ENCODE assay signal across 26 cellular contexts in the genomic region with DNA sequence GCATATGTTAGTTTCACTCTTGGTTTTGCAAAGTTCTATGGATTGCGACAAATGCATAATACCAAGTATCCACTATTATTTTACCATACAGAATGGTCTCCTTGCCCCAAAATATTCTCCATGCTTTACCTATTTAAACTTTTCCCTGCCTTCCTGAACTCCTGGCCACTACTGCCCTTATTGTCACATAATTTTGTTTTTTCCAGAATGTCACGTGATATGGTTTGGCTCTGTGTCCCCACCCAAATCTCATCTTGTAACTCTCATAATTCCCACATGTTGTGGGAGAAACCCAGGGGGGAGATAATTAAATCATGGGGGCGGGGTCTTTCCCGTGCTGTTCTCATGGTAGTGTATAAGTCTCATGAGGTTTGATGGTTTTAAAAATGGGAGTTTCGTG.
DNase-seq lines count a peak whose midpoint lies in the region; ATAC-seq, FAIRE-seq and TF ChIP-seq lines count a peak whose summit lies in the region.
"Had no signal": no experiment of that assay in that cellular context is flagged by ENCODE, and none has a peak within 500 bp of the region (broad histone marks: within the 10 kb centered on the region; RNA-seq: fewer than 3 reads in every experiment).

No MANE protein-coding gene starts in this region.

- H3K27ac ChIP-seq in PC-9 (no peak overlapping the region), GM12878 (ENCODE audit: control insufficient read depth, insufficient read depth) (no peak overlapping the region), gastroesophageal sphincter (no peak overlapping the region)
- H3K27ac ChIP-seq: BLaER1 had no signal

- in situ Hi-C loops in GM12878 (cut with MboI) = no loop called here

- ATAC-seq in GM12878 (no peak), HG03159 (IDR thresholded peaks at IDR 0.05; ENCODE audit: unreplicated experiment) (no peak), gastroesophageal sphincter (no peak)

- CTCF ChIA-PET in PC-9 (lab: Charles Lee) = no interaction called here
- CTCF ChIA-PET in GM12878 (lab: Yijun Ruan, JAX) = no interaction called here

- H3K9ac ChIP-seq in GM12878 (ENCODE audit: control insufficient read depth, insufficient read depth, low read length) = no peak overlapping the region
- H3K9ac ChIP-seq: BLaER1 had no signal

- H3K9me2 ChIP-seq in PC-9 (ENCODE audit: insufficient read depth) = no peaks in the 10 kb centered on the region; the same call in 1 of the 2 replicates

- H3K27me3 ChIP-seq in PC-9 (ENCODE audit: insufficient read depth, low read depth) (no peaks in the 10 kb centered on the region), GM12878 (replicated peaks in 1 of 2; ENCODE audit: control insufficient read depth in 2 of 2, insufficient read depth in 2 of 2, low read length in 1 of 2) (no peaks in the 10 kb centered on the region), gastroesophageal sphincter (no peaks in the 10 kb centered on the region)
- H3K27me3 ChIP-seq: BE2C, BLaER1 had no signal

- H4K20me1 ChIP-seq in PC-9 (ENCODE audit: insufficient read depth) (no peaks in the 10 kb centered on the region), GM12878 (ENCODE audit: control insufficient read depth, insufficient read depth) (no peaks in the 10 kb centered on the region)
- H4K20me1 ChIP-seq: BLaER1 had no signal

- TF ChIP-seq RAD21 in GM12878 (IDR thresholded peaks at IDR 0.05; ENCODE audit: insufficient read depth, low read depth, low read length) = no peak

- H3K4me3 ChIP-seq in PC-9 (no peak overlapping the region), GM12878 (no peak overlapping the region), gastroesophageal sphincter (no peak overlapping the region)
- H3K4me3 ChIP-seq: BLaER1 had no signal

- TF ChIP-seq CTCF in PC-9 (conservative IDR thresholded peaks at IDR 0.05) (no peak), GM12878 (IDR thresholded peaks at IDR 0.05 in 2 of 3, conservative IDR thresholded peaks at IDR 0.05 in 1 of 3; ENCODE audit: control insufficient read depth in 2 of 3, extremely low read depth in 1 of 3, insufficient read depth in 1 of 3, low read depth in 3 of 3, low read length in 3 of 3) (no peak), nephron progenitor cell (IDR thresholded peaks at IDR 0.05) (no peak), gastroesophageal sphincter (IDR thresholded peaks at IDR 0.05) (no peak)

- DNase-seq in PC-9 (no peak), GM12878 (ENCODE audit: low read depth, low spot score) (no peak), nephron progenitor cell (no peak), NCI-H146 treated with DMSO at 0.1 percent for 48 hours (lab: John Stamatoyannopoulos, UW; ENCODE audit: unreplicated experiment) (no peak)
- DNase-seq: 8988T; ACHN; BE2C; C1 segment of cervical spinal cord; CD4-positive, alpha-beta memory T cell; CD4-positive, CD25-positive, alpha-beta regulatory T cell; CD8-positive, alpha-beta memory T cell; COR-L47; DMS 273 treated with DMSO at 0.1 percent for 48 hours; DMS153; DMS53; DMS79; DND-41; EL; GDM1 had no signal

- TF ChIP-seq POLR2A in GM12878 (IDR thresholded peaks at IDR 0.05; ENCODE audit: low read depth, low read length) (no peak), gastroesophageal sphincter (IDR thresholded peaks at IDR 0.05) (no peak)

- H3K4me2 ChIP-seq in PC-9 (no peak overlapping the region), GM12878 (ENCODE audit: control insufficient read depth, insufficient read depth) (no peak overlapping the region)
- H3K4me2 ChIP-seq: BLaER1 had no signal

- H3K4me1 Mint-ChIP-seq in nephron progenitor cell = no peaks in the 10 kb centered on the region
- H3K4me1 Mint-ChIP-seq: CD14-positive monocyte; CD4-positive, alpha-beta memory T cell; CD4-positive, CD25-positive, alpha-beta regulatory T cell; CD8-positive, alpha-beta memory T cell had no signal

- H3K4me1 ChIP-seq in PC-9 (replicated peaks; ENCODE audit: insufficient read depth) (no peaks in the 10 kb centered on the region), GM12878 (ENCODE audit: control insufficient read depth, insufficient read depth, low read length) (no peaks in the 10 kb centered on the region), gastroesophageal sphincter (no peaks in the 10 kb centered on the region)
- H3K4me1 ChIP-seq: BE2C, BLaER1 had no signal

- H3K36me3 ChIP-seq in PC-9 (ENCODE audit: low read depth) (no peaks in the 10 kb centered on the region), GM12878 (ENCODE audit: control insufficient read depth in 2 of 2, insufficient read depth in 2 of 2, low read length in 1 of 2) (no peaks in the 10 kb centered on the region), gastroesophageal sphincter (no peaks in the 10 kb centered on the region)
- H3K36me3 ChIP-seq: BE2C, BLaER1 had no signal

- SMC1A ChIA-PET in GM12878 (lab: Charles Lee; ENCODE audit: uncharacterized antibody, unreplicated experiment) = no interaction called here

- no peak overlapping the region for H3K4me3 Mint-ChIP-seq in nephron progenitor cell
- H3K4me3 Mint-ChIP-seq: CD14-positive monocyte; CD4-positive, alpha-beta memory T cell; CD4-positive, CD25-positive, alpha-beta regulatory T cell; CD8-positive, alpha-beta memory T cell had no signal

- WGBS in GM12878 (ENCODE audit: insufficient coverage, insufficient replicate concordance, low lambda C conversion rate, missing lambda C conversion rate) = 11% methylated on average over 5 of the region's 5 CpGs
- 77 to 80% methylated on average over 5 of the region's 5 CpGs for WGBS in gastroesophageal sphincter (ENCODE audit: low coverage in 1 of 2), 2 donors

- H3K9me3 ChIP-seq in PC-9 (ENCODE audit: insufficient read depth, low read depth) (no peaks in the 10 kb centered on the region), GM12878 (replicated peaks; ENCODE audit: control insufficient read depth, insufficient read depth, low read length) (no peaks in the 10 kb centered on the region), gastroesophageal sphincter (peaks cover 0 to 4% (median 0%) of the 10 kb centered on the region in 3 donors)
- H3K9me3 ChIP-seq: BE2C had no signal

- FAIRE-seq in GM12878 (lab: Jason Lieb, UNC) = no peak
- FAIRE-seq: A204.1, GM12891, GM19239 had no signal

- POLR2A ChIA-PET in PC-9 (lab: Charles Lee; ENCODE audit: unreplicated experiment) = no interaction called here
- POLR2A ChIA-PET in GM12878 (lab: Charles Lee) = no interaction called here

- peak overlapping the region; percentile 58 for H3K27ac Mint-ChIP-seq in nephron progenitor cell
- H3K27ac Mint-ChIP-seq: CD14-positive monocyte; CD4-positive, alpha-beta memory T cell; CD4-positive, CD25-positive, alpha-beta regulatory T cell; CD8-positive, alpha-beta memory T cell had no signal

- H2AFZ ChIP-seq in PC-9 (0 out of 2 replicates have a peak overlapping the region, but pooled peaks have one; percentile 28), GM12878 (ENCODE audit: control insufficient read depth, low read depth, low read length) (no peak overlapping the region)

- RAD21 ChIA-PET in GM12878 (lab: Charles Lee; ENCODE audit: unreplicated experiment) = no interaction called here

- H3K79me2 ChIP-seq in PC-9 (ENCODE audit: low read depth) (no peaks in the 10 kb centered on the region), GM12878 (ENCODE audit: control insufficient read depth, insufficient read depth, low read length) (no peaks in the 10 kb centered on the region)

- H3K27me3 Mint-ChIP-seq in nephron progenitor cell (ENCODE audit: low read depth, poor library complexity) = no peaks in the 10 kb centered on the region
- H3K27me3 Mint-ChIP-seq: CD4-positive, alpha-beta memory T cell; CD4-positive, CD25-positive, alpha-beta regulatory T cell; CD8-positive, alpha-beta memory T cell had no signal

- H3F3A ChIP-seq in PC-9 (ENCODE audit: insufficient read depth, low read depth) = no peaks in the 10 kb centered on the region

- BruUV-seq in PC-9 (replicated peaks; lab: Mats Ljungman, UMichigan) = no TSS peak
- BruUV-seq in GM12878 (replicated peaks; lab: Mats Ljungman, UMichigan) = no TSS peak

- H3K36me3 Mint-ChIP-seq in nephron progenitor cell (ENCODE audit: low read depth) = no peaks in the 10 kb centered on the region
- H3K36me3 Mint-ChIP-seq: CD14-positive monocyte; CD4-positive, alpha-beta memory T cell; CD4-positive, CD25-positive, alpha-beta regulatory T cell; CD8-positive, alpha-beta memory T cell had no signal

- peaks cover 8% of the 10 kb centered on the region for H3K9me3 Mint-ChIP-seq in nephron progenitor cell

- TF ChIP-seq EP300 in GM12878 (IDR thresholded peaks at IDR 0.05; ENCODE audit: borderline replicate concordance in 1 of 2, control insufficient read depth in 1 of 2, low read depth in 2 of 2, low read length in 2 of 2) (no peak), gastroesophageal sphincter (IDR thresholded peaks at IDR 0.05) (no peak)

- intact Hi-C loops in PC-9 (cut with micrococcal nuclease; ENCODE audit: unreplicated experiment) = no loop called here
- intact Hi-C loops in GM12878 (cut with micrococcal nuclease; ENCODE audit: unreplicated experiment) = no loop called here

TF ChIP-seq in GM12878, 131 proteins besides CTCF, POLR2A, EP300 and RAD21:
- TF ChIP-seq E4F1 (IDR thresholded peaks at IDR 0.05; ENCODE audit: borderline replicate concordance, partially characterized antibody) = no peak
- peak; percentile 32; the same call in 1 of the 2 replicates for TF ChIP-seq RAD51 (IDR thresholded peaks at IDR 0.05)
